In genomic region chr5:139755892-139756671, GRCh38 we compare ENCODE assay signal across 1 cellular context.
TF ChIP-seq lines count a peak whose summit lies in the region.

No MANE protein-coding gene starts in this region.

TF ChIP-seq in HEK293, 187 proteins besides CTCF, POLR2A, EP300 and RAD21 (continued from another document and continues in another):
- TF ChIP-seq TSHZ1 (tag by site-specific recombination; IDR thresholded peaks at IDR 0.05; ENCODE audit: borderline replicate concordance) (peak; percentile 59; the same call in 1 of the 2 replicates), ZNF658 (tag by site-specific recombination; IDR thresholded peaks at IDR 0.05) (no peak), SP3 (tag by site-specific recombination; IDR thresholded peaks at IDR 0.05) (no peak), YY2 (tag by site-specific recombination; IDR thresholded peaks at IDR 0.05) (peak; percentile 84), PRDM2 (tag by site-specific recombination; IDR thresholded peaks at IDR 0.05; ENCODE audit: borderline replicate concordance) (no peak), GLI2 (tag by site-specific recombination; IDR thresholded peaks at IDR 0.05; ENCODE audit: borderline replicate concordance, low read depth) (no peak), ZNF544 (tag by site-specific recombination; IDR thresholded peaks at IDR 0.05) (no peak), ZNF792 (tag by site-specific recombination; IDR thresholded peaks at IDR 0.05) (no peak), ZNF48 (tag by site-specific recombination; IDR thresholded peaks at IDR 0.05) (no peak), PRDM1 (tag by site-specific recombination; IDR thresholded peaks at IDR 0.05) (no peak), ZNF518A (tag by site-specific recombination; conservative IDR thresholded peaks at IDR 0.05; ENCODE audit: low read depth) (no peak), HIC1 (tag by site-specific recombination; IDR thresholded peaks at IDR 0.05) (peak; percentile 88), GLIS2 (tag by site-specific recombination; IDR thresholded peaks at IDR 0.05) (peak; percentile 90), ZNF610 (tag by site-specific recombination; IDR thresholded peaks at IDR 0.05; ENCODE audit: borderline replicate concordance) (0 out of 2 replicates have a peak, but pooled peaks have one; percentile 35), ZNF529 (tag by site-specific recombination; IDR thresholded peaks at IDR 0.05; ENCODE audit: insufficient replicate concordance) (no peak), ZNF132 (tag by site-specific recombination; IDR thresholded peaks at IDR 0.05; ENCODE audit: borderline replicate concordance) (no peak), PRDM4 (tag by site-specific recombination; IDR thresholded peaks at IDR 0.05) (peak; percentile 55; the same call in 1 of the 2 replicates), ZNF707 (tag by site-specific recombination; IDR thresholded peaks at IDR 0.05) (no peak), MYNN (tag by site-specific recombination; IDR thresholded peaks at IDR 0.05; ENCODE audit: borderline replicate concordance) (no peak), ATF2 (tag by site-specific recombination; IDR thresholded peaks at IDR 0.05; ENCODE audit: low read depth) (no peak), SP2 (tag by site-specific recombination; IDR thresholded peaks at IDR 0.05) (peak; percentile 55), REPIN1 (tag by site-specific recombination; IDR thresholded peaks at IDR 0.05; ENCODE audit: low read depth) (no peak), GLI4 (tag by site-specific recombination; IDR thresholded peaks at IDR 0.05) (no peak), ZNF549 (tag by site-specific recombination; IDR thresholded peaks at IDR 0.05) (no peak), SP7 (tag by site-specific recombination; IDR thresholded peaks at IDR 0.05) (peak; percentile 89), PRDM10 (tag by site-specific recombination; IDR thresholded peaks at IDR 0.05) (peak; percentile 95), ZNF169 (tag by site-specific recombination; IDR thresholded peaks at IDR 0.05) (no peak)
